In genomic region chrX:15233416-15234015, GRCh38 we compare ENCODE assay signal across 27 cellular contexts. TPM values are rescaled to one million over a fixed set of nuclear protein-coding genes. Genes with fewer than 3 reads are reported as not detected.
DNase-seq lines count a peak whose midpoint lies in the region; ATAC-seq lines count a peak whose summit lies in the region.
"Had no signal": no experiment of that assay in that cellular context is flagged by ENCODE, and none has a peak within 500 bp of the region (broad histone marks: within the 10 kb centered on the region; RNA-seq: fewer than 3 reads in every experiment).

No MANE protein-coding gene starts in this region.

- peak; percentile 56 for ATAC-seq in activated T-helper 17 cell treated with anti-CD3 and anti-CD28 coated beads, Interleukin-2, amount 50 U/mL, for 72 hours (replicated peaks)
- ATAC-seq in stimulated activated effector memory CD8-positive, alpha-beta T cell treated with anti-CD3 and anti-CD28 coated beads, Interleukin-12 subunit alpha, Interleukin-12 subunit beta, amount 100 ng/mL, for 72 hours: peak; percentile 80
- ATAC-seq in HG02759 (IDR thresholded peaks at IDR 0.05; ENCODE audit: unreplicated experiment): no peak
- ATAC-seq: lower lobe of right lung, pancreas, sciatic nerve, T-cell had no signal

- H3K27ac Mint-ChIP-seq in activated T-helper 17 cell treated with anti-CD3 and anti-CD28 coated beads, Interleukin-2, amount 50 U/mL, for 72 hours: no peak overlapping the region
- peak overlapping the region; percentile 67 for H3K27ac Mint-ChIP-seq in stimulated activated effector memory CD8-positive, alpha-beta T cell treated with anti-CD3 and anti-CD28 coated beads, Interleukin-12 subunit alpha, Interleukin-12 subunit beta, amount 100 ng/mL, for 72 hours
- H3K27ac Mint-ChIP-seq: activated CD4-positive, alpha-beta memory T cell treated with anti-CD3 and anti-CD28 coated beads, Interleukin-2, amount 10 ng/mL, durations not matched to agents 7 days and 5 days; CD14-positive monocyte; T-cell had no signal

- no peaks in the 10 kb centered on the region for H3K27me3 ChIP-seq in GM23248 (replicated peaks; ENCODE audit: insufficient read depth)
- H3K27me3 ChIP-seq: SJSA1 had no signal

- no peaks in the 10 kb centered on the region for H3K4me1 Mint-ChIP-seq in activated T-helper 17 cell treated with anti-CD3 and anti-CD28 coated beads, Interleukin-2, amount 50 U/mL, for 72 hours
- H3K4me1 Mint-ChIP-seq in stimulated activated effector memory CD8-positive, alpha-beta T cell treated with anti-CD3 and anti-CD28 coated beads, Interleukin-12 subunit alpha, Interleukin-12 subunit beta, amount 100 ng/mL, for 72 hours: peaks cover 5% of the 10 kb centered on the region
- H3K4me1 Mint-ChIP-seq: activated CD4-positive, alpha-beta memory T cell treated with anti-CD3 and anti-CD28 coated beads, Interleukin-2, amount 10 ng/mL, durations not matched to agents 7 days and 5 days; CD14-positive monocyte; T-cell had no signal

- in situ Hi-C loops in GM23248 (cut with MboI): loop anchor here (25.0 kb wide), 1 partner anchor 1146 kb away; no protein-coding TSS in a partner anchor

- H2AFZ ChIP-seq in GM23248: no peak overlapping the region

- no peak overlapping the region for H3K27ac ChIP-seq in GM23248
- H3K27ac ChIP-seq: lower lobe of right lung, pancreas, SJSA1 had no signal

- no peak overlapping the region for H3K4me2 ChIP-seq in GM23248 (ENCODE audit: unreplicated experiment)

- no peaks in the 10 kb centered on the region for H4K20me1 ChIP-seq in GM23248 (ENCODE audit: insufficient read depth)

- peak; percentile 45 for DNase-seq in GM23248
- peak; percentile 72 for DNase-seq in foreskin melanocyte
- DNase-seq in stimulated activated effector memory CD8-positive, alpha-beta T cell treated with anti-CD3 and anti-CD28 coated beads, Interleukin-12 subunit alpha, Interleukin-12 subunit beta, amount 100 ng/mL, for 72 hours (ENCODE audit: low spot score in 2 of 2): no peak
- DNase-seq in NAMALWA (ENCODE audit: low spot score): no peak
- no peak for DNase-seq in cerebellum (ENCODE audit: low spot score)
- DNase-seq: activated CD4-positive, alpha-beta memory T cell treated with anti-CD3 and anti-CD28 coated beads, Interleukin-2, amount 10 ng/mL, durations not matched to agents 7 days and 5 days; activated CD4-positive, alpha-beta T cell treated with anti-CD3 and anti-CD28 coated beads for 1 hour; activated CD8-positive, alpha-beta memory T cell treated with anti-CD3 and anti-CD28 coated beads, Interleukin-2, amount 50 U/mL, for 48 hours; activated naive CD4-positive, alpha-beta T cell treated with anti-CD3 and anti-CD28 coated beads, Interleukin-2, amount 50 U/mL, for 16 hours; amniotic stem cell; caudate nucleus; DND-41; kidney glomerular epithelial cell; lower lobe of right lung; MM.1S; NCI-H1417; NCI-H2029 treated with DMSO at 0.1 percent for 48 hours; NCI-H2227 treated with DMSO at 0.1 percent for 48 hours; pancreas; stimulated activated naive CD4-positive, alpha-beta T cell; T-cell had no signal

- no peaks in the 10 kb centered on the region for H3K79me2 ChIP-seq in GM23248 (ENCODE audit: insufficient read depth)

- no peaks in the 10 kb centered on the region for H3K4me1 ChIP-seq in GM23248 (ENCODE audit: insufficient read depth)
- H3K4me1 ChIP-seq: lower lobe of right lung, pancreas, SJSA1 had no signal

- no peaks in the 10 kb centered on the region for H3F3A ChIP-seq in GM23248 (ENCODE audit: insufficient read depth)

- no peak overlapping the region for H3K4me3 ChIP-seq in GM23248
- H3K4me3 ChIP-seq: lower lobe of right lung, pancreas, SJSA1 had no signal

- H3K9me3 ChIP-seq in GM23248 (ENCODE audit: low read depth): no peaks in the 10 kb centered on the region
- H3K9me3 ChIP-seq: lower lobe of right lung, pancreas, SJSA1 had no signal

- H3K4me3 Mint-ChIP-seq in activated T-helper 17 cell treated with anti-CD3 and anti-CD28 coated beads, Interleukin-2, amount 50 U/mL, for 72 hours: no peak overlapping the region
- no peak overlapping the region for H3K4me3 Mint-ChIP-seq in stimulated activated effector memory CD8-positive, alpha-beta T cell treated with anti-CD3 and anti-CD28 coated beads, Interleukin-12 subunit alpha, Interleukin-12 subunit beta, amount 100 ng/mL, for 72 hours
- H3K4me3 Mint-ChIP-seq: activated CD4-positive, alpha-beta memory T cell treated with anti-CD3 and anti-CD28 coated beads, Interleukin-2, amount 10 ng/mL, durations not matched to agents 7 days and 5 days; CD14-positive monocyte; T-cell had no signal

- no peak overlapping the region for H3K9ac ChIP-seq in GM23248

- H3K9me2 ChIP-seq in GM23248 (ENCODE audit: insufficient read depth): no peaks in the 10 kb centered on the region

- no peaks in the 10 kb centered on the region for H3K36me3 Mint-ChIP-seq in activated T-helper 17 cell treated with anti-CD3 and anti-CD28 coated beads, Interleukin-2, amount 50 U/mL, for 72 hours (ENCODE audit: low read depth)
- no peaks in the 10 kb centered on the region for H3K36me3 Mint-ChIP-seq in stimulated activated effector memory CD8-positive, alpha-beta T cell treated with anti-CD3 and anti-CD28 coated beads, Interleukin-12 subunit alpha, Interleukin-12 subunit beta, amount 100 ng/mL, for 72 hours
- H3K36me3 Mint-ChIP-seq: CD14-positive monocyte, T-cell had no signal

- H3K9me3 Mint-ChIP-seq in activated T-helper 17 cell treated with anti-CD3 and anti-CD28 coated beads, Interleukin-2, amount 50 U/mL, for 72 hours: no peaks in the 10 kb centered on the region
- H3K9me3 Mint-ChIP-seq in stimulated activated effector memory CD8-positive, alpha-beta T cell treated with anti-CD3 and anti-CD28 coated beads, Interleukin-12 subunit alpha, Interleukin-12 subunit beta, amount 100 ng/mL, for 72 hours: no peaks in the 10 kb centered on the region
- H3K9me3 Mint-ChIP-seq: activated CD4-positive, alpha-beta memory T cell treated with anti-CD3 and anti-CD28 coated beads, Interleukin-2, amount 10 ng/mL, durations not matched to agents 7 days and 5 days; T-cell had no signal

- WGBS in GM23248 (ENCODE audit: low coverage in 1 of 2, low lambda C conversion rate in 2 of 2, missing lambda C conversion rate in 2 of 2), 2 experiments: 0 to 5% methylated on average over 3 of the region's 3 CpGs

- peaks cover 4% of the 10 kb centered on the region for H3K27me3 Mint-ChIP-seq in activated T-helper 17 cell treated with anti-CD3 and anti-CD28 coated beads, Interleukin-2, amount 50 U/mL, for 72 hours
- H3K27me3 Mint-ChIP-seq: activated CD4-positive, alpha-beta memory T cell treated with anti-CD3 and anti-CD28 coated beads, Interleukin-2, amount 10 ng/mL, durations not matched to agents 7 days and 5 days; T-cell had no signal

- H3K36me3 ChIP-seq in GM23248 (ENCODE audit: low read depth): no peaks in the 10 kb centered on the region
- H3K36me3 ChIP-seq: lower lobe of right lung, pancreas, SJSA1 had no signal

RNA-seq across cellular contexts. Expression of gene ASB9, which starts 36.4 kb away (rescaled TPM):
- total RNA-seq in GM23248 (2014; rRNA removed; shearing (Covaris generic)): 0.97 TPM in 1 of 2 replicates, not detected in the other
- 0.43 TPM in 1 of 2 replicates, not detected in the other for polyA plus RNA-seq in GM23248 (2016; fragmentation: Nextera tagmentation; extraction: Ambion mirVana)
- total RNA-seq in activated T-helper 17 cell treated with anti-CD3 and anti-CD28 coated beads, Interleukin-2, amount 50 U/mL, for 72 hours: 1 to 10 TPM; 1.5 to 3.1 TPM
- total RNA-seq in cerebellum: 1.3 TPM
- polyA plus RNA-seq: neural cell had no signal

Comparison
In these comparisons a context has a peak if more than half of its experiments do, and no peak if none do; other contexts are left out.
1. DNase-seq: peak in GM23248 (single experiment) and foreskin melanocyte (single experiment); none in stimulated activated effector memory CD8-positive, alpha-beta T cell treated with anti-CD3 and anti-CD28 coated beads, Interleukin-12 subunit alpha, Interleukin-12 subunit beta, amount 100 ng/mL, for 72 hours (0 of 2), NAMALWA (single experiment) and cerebellum (single experiment).